Comparison of ENCODE assay signal across 12 cellular contexts in genomic region chr18:36786686-36787085, GRCh38. TPM values are rescaled to one million over a fixed set of nuclear protein-coding genes. Genes with fewer than 3 reads are reported as not detected.
DNase-seq lines count a peak whose midpoint lies in the region; ATAC-seq and TF ChIP-seq lines count a peak whose summit lies in the region.
"Had no signal": no experiment of that assay in that cellular context is flagged by ENCODE, and none has a peak within 500 bp of the region (broad histone marks: within the 10 kb centered on the region; RNA-seq: fewer than 3 reads in every experiment).

No MANE protein-coding gene starts in this region.

- H3K36me3 ChIP-seq in cardiac muscle cell (peaks cover 24% of the 10 kb centered on the region), psoas muscle (ENCODE audit: insufficient read depth in 1 of 2, low read depth in 1 of 2) (peaks cover 0 to 18% of the 10 kb centered on the region in 2 donors), OCI-LY7 (ENCODE audit: insufficient read depth, low read length) (peaks cover 20% of the 10 kb centered on the region)

- CTCF ChIA-PET in OCI-LY7 (lab: Charles Lee; ENCODE audit: unreplicated experiment) = no interaction called here

- H3K4me1 ChIP-seq in cardiac muscle cell (ENCODE audit: low read depth) (no peaks in the 10 kb centered on the region), psoas muscle (peaks cover 11% of the 10 kb centered on the region), OCI-LY7 (ENCODE audit: insufficient read depth, low read length, poor library complexity, severe bottlenecking) (no peaks in the 10 kb centered on the region)

- H3K9me3 ChIP-seq in cardiac muscle cell (ENCODE audit: low read depth) = no peaks in the 10 kb centered on the region
- H3K9me3 ChIP-seq in psoas muscle = no peaks in the 10 kb centered on the region
- H3K9me3 ChIP-seq in OCI-LY7 (ENCODE audit: low read length) = no peaks in the 10 kb centered on the region

- H3K27ac Mint-ChIP-seq in natural killer cell treated with Interleukin-12 subunit alpha and Interleukin-12 subunit beta and Interleukin-15 and Interleukin-18, amount 100 ng/mL, for 72 hours = no peak overlapping the region
- H3K27ac Mint-ChIP-seq: natural killer cell had no signal

- WGBS in psoas muscle, 3 donors = 20 to 45% (median 28%) methylated on average over 4 of the region's 4 CpGs

- no peaks in the 10 kb centered on the region for H3K9me2 ChIP-seq in OCI-LY7 (ENCODE audit: insufficient read depth, low read length)

- peak; percentile 89 for DNase-seq in EH (ENCODE audit: low read depth)
- DNase-seq in amniotic epithelial cell (ENCODE audit: low read depth) = peak; percentile 88
- DNase-seq in cardiac muscle cell (ENCODE audit: low read depth in 1 of 2, low spot score in 1 of 2) = peak in 1 of 2 donors; percentile 93
- DNase-seq in psoas muscle = peak; percentile 75 to 84
- no peak for DNase-seq in natural killer cell treated with Interleukin-12 subunit alpha and Interleukin-12 subunit beta and Interleukin-15 and Interleukin-18, amount 100 ng/mL, for 72 hours (ENCODE audit: low spot score)
- no peak for DNase-seq in OCI-LY7 (ENCODE audit: low spot score)
- no peak for DNase-seq in NCI-H1092 treated with DMSO at 0.1 percent for 48 hours (lab: John Stamatoyannopoulos, UW)
- DNase-seq: activated gamma-delta T cell, natural killer cell, NCI-H748 treated with DMSO at 0.1 percent for 48 hours had no signal

- no peaks in the 10 kb centered on the region for H4K20me1 ChIP-seq in OCI-LY7 (ENCODE audit: insufficient read depth, low read length)

- H3K36me3 Mint-ChIP-seq in natural killer cell treated with Interleukin-12 subunit alpha and Interleukin-12 subunit beta and Interleukin-15 and Interleukin-18, amount 100 ng/mL, for 72 hours = peaks cover 14% of the 10 kb centered on the region
- H3K36me3 Mint-ChIP-seq: natural killer cell had no signal

- no peaks in the 10 kb centered on the region for H3K9me3 Mint-ChIP-seq in natural killer cell treated with Interleukin-12 subunit alpha and Interleukin-12 subunit beta and Interleukin-15 and Interleukin-18, amount 100 ng/mL, for 72 hours
- H3K9me3 Mint-ChIP-seq: natural killer cell had no signal

- intact Hi-C loops in psoas muscle (cut with DNase I) = no loop called here
- intact Hi-C loops in OCI-LY7 (cut with micrococcal nuclease; ENCODE audit: unreplicated experiment) = no loop called here

- no peak overlapping the region for H3K4me3 ChIP-seq in cardiac muscle cell
- no peak overlapping the region for H3K4me3 ChIP-seq in psoas muscle
- no peak overlapping the region for H3K4me3 ChIP-seq in OCI-LY7 (ENCODE audit: low read depth, low read length, poor library complexity, severe bottlenecking)

- ATAC-seq in psoas muscle = peak; percentile 56 to 86 (median 78)
- no peak for ATAC-seq in natural killer cell treated with Interleukin-12 subunit alpha and Interleukin-12 subunit beta and Interleukin-15 and Interleukin-18, amount 100 ng/mL, for 72 hours
- ATAC-seq in HG02610 (IDR thresholded peaks at IDR 0.05; ENCODE audit: unreplicated experiment) = no peak
- ATAC-seq: esophagus mucosa, natural killer cell had no signal

- BruUV-seq in OCI-LY7 (replicated peaks; lab: Mats Ljungman, UMichigan) = no TSS peak

- TF ChIP-seq CTCF in cardiac muscle cell (IDR thresholded peaks at IDR 0.05; ENCODE audit: low read depth, low read length) (no peak), psoas muscle (IDR thresholded peaks at IDR 0.05) (no peak), OCI-LY7 (conservative IDR thresholded peaks at IDR 0.05; ENCODE audit: low read length) (no peak)

- no peaks in the 10 kb centered on the region for H3K27me3 ChIP-seq in cardiac muscle cell
- no peaks in the 10 kb centered on the region for H3K27me3 ChIP-seq in psoas muscle (ENCODE audit: insufficient read depth in 3 of 3, low read length in 2 of 3)

- no peaks in the 10 kb centered on the region for H3K27me3 Mint-ChIP-seq in natural killer cell treated with Interleukin-12 subunit alpha and Interleukin-12 subunit beta and Interleukin-15 and Interleukin-18, amount 100 ng/mL, for 72 hours

- H2AFZ ChIP-seq in OCI-LY7 (ENCODE audit: low read length) = no peak overlapping the region

- POLR2A ChIA-PET in OCI-LY7 (lab: Charles Lee) = no interaction called here

- H3K4me1 Mint-ChIP-seq in natural killer cell treated with Interleukin-12 subunit alpha and Interleukin-12 subunit beta and Interleukin-15 and Interleukin-18, amount 100 ng/mL, for 72 hours (ENCODE audit: low read depth in 2 of 2) = no peaks in the 10 kb centered on the region
- H3K4me1 Mint-ChIP-seq: natural killer cell had no signal

- no peaks in the 10 kb centered on the region for H3K79me2 ChIP-seq in OCI-LY7 (ENCODE audit: insufficient read depth, low read depth, low read length)

- H3K4me3 Mint-ChIP-seq in natural killer cell treated with Interleukin-12 subunit alpha and Interleukin-12 subunit beta and Interleukin-15 and Interleukin-18, amount 100 ng/mL, for 72 hours = no peak overlapping the region
- H3K4me3 Mint-ChIP-seq: natural killer cell had no signal

- H3K4me2 ChIP-seq in OCI-LY7 (ENCODE audit: low read length) = no peak overlapping the region

- H3K27ac ChIP-seq in cardiac muscle cell (peak overlapping the region; percentile 4), psoas muscle (no peak overlapping the region), OCI-LY7 (ENCODE audit: low read depth, low read length, poor library complexity, severe bottlenecking) (no peak overlapping the region)

RNA-seq across cellular contexts. Expression of gene TPGS2, which starts 42.1 kb away (rescaled TPM):
- total RNA-seq in cardiac muscle cell (117 and 185 TPM in 2 replicates), psoas muscle (10 to 100 TPM in 3 of 4 donors, 1 to 10 TPM in 1; 8.8 to 16.2 (median 13.5) TPM), OCI-LY7 (2022) (55.1 and 65.5 TPM in 2 replicates)
- polyA plus RNA-seq in cardiac muscle cell (161 and 233 TPM in 2 replicates), psoas muscle (10 to 100 TPM; 10.7 to 17.7 (median 13.5) TPM)
- total RNA-seq in natural killer cell treated with Interleukin-12 subunit alpha and Interleukin-12 subunit beta and Interleukin-15 and Interleukin-18, amount 100 ng/mL, for 72 hours = 10 to 100 TPM; 52.7 to 76.6 TPM
- 35.7 and 44.8 TPM in 2 replicates for total RNA-seq in OCI-LY7 (2014; rRNA removed; shearing (Covaris generic))

RNA-seq across cellular contexts. Expression of gene KIAA1328, which starts 42.2 kb away (rescaled TPM):
- total RNA-seq in cardiac muscle cell (6.6 and 11.5 TPM in 2 replicates), psoas muscle (1 to 10 TPM; 3.1 to 4.4 (median 3.5) TPM), OCI-LY7 (2022) (5.8 and 8.0 TPM in 2 replicates)
- polyA plus RNA-seq in cardiac muscle cell (3.8 and 6.3 TPM in 2 replicates), psoas muscle (1 to 10 TPM; 1.3 to 3.6 (median 2.8) TPM)
- total RNA-seq in natural killer cell treated with Interleukin-12 subunit alpha and Interleukin-12 subunit beta and Interleukin-15 and Interleukin-18, amount 100 ng/mL, for 72 hours = 10 to 100 TPM in 1 of 2 donors, 1 to 10 TPM in 1; 6.1 to 14.3 TPM
- total RNA-seq in OCI-LY7 (2014; rRNA removed; shearing (Covaris generic)) = 3.0 and 4.4 TPM in 2 replicates

Comparison
In these comparisons a context has a peak if more than half of its experiments do, and no peak if none do; other contexts are left out.
1. DNase-seq: peak in EH (single experiment), amniotic epithelial cell (single experiment) and psoas muscle (2 of 2); none in natural killer cell treated with Interleukin-12 subunit alpha and Interleukin-12 subunit beta and Interleukin-15 and Interleukin-18, amount 100 ng/mL, for 72 hours (single experiment), OCI-LY7 (single experiment) and NCI-H1092 treated with DMSO at 0.1 percent for 48 hours (single experiment).
2. ATAC-seq: peak in psoas muscle (4 of 4); none in natural killer cell treated with Interleukin-12 subunit alpha and Interleukin-12 subunit beta and Interleukin-15 and Interleukin-18, amount 100 ng/mL, for 72 hours (0 of 2) and HG02610 (single experiment).